ENCODE assay signal across 11 cellular contexts in genomic region chr9:89675403-89675771, GRCh38.
DNase-seq lines count a peak whose midpoint lies in the region; ATAC-seq and TF ChIP-seq lines count a peak whose summit lies in the region.
"Had no signal": no experiment of that assay in that cellular context is flagged by ENCODE, and none has a peak within 500 bp of the region (broad histone marks: within the 10 kb centered on the region; RNA-seq: fewer than 3 reads in every experiment).

No MANE protein-coding gene starts in this region.

- H3K4me1 ChIP-seq in body of pancreas, result peaks cover 61% of the 10 kb centered on the region
- H3K4me1 ChIP-seq in right atrium auricular region, result peaks cover 0 to 23% of the 10 kb centered on the region in 2 donors
- H3K4me1 ChIP-seq in trophoblast cell (ENCODE audit: control insufficient read depth in 1 of 2, insufficient read depth in 2 of 2, low read length in 2 of 2), result peaks cover 13 to 17% of the 10 kb centered on the region in 2 experiments
- H3K4me1 ChIP-seq in naive thymus-derived CD4-positive, alpha-beta T cell (ENCODE audit: control insufficient read depth in 2 of 2, insufficient read depth in 2 of 2, low read length in 2 of 2), result no peaks in the 10 kb centered on the region

- H4K12ac ChIP-seq in trophoblast cell (ENCODE audit: low read depth, low read length), result no peak overlapping the region

- peaks cover 0 to 6% (median 0%) of the 10 kb centered on the region in 11 donors for H3K9me3 Mint-ChIP-seq in naive thymus-derived CD4-positive, alpha-beta T cell

- DNase-seq in DMS 273 (lab: John Stamatoyannopoulos, UW; ENCODE audit: unreplicated experiment) (peak; percentile 81), body of pancreas (peak; percentile 62 to 76 (median 71)), right atrium auricular region (ENCODE audit: low spot score) (no peak), trophoblast cell (no peak), MG63 (no peak), 8988T (no peak)
- DNase-seq in activated naive CD4-positive, alpha-beta T cell treated with anti-CD3 and anti-CD28 coated beads, Interleukin-2, amount 50 U/mL, for 16 hours, result no peak
- DNase-seq in naive thymus-derived CD4-positive, alpha-beta T cell, result no peak
- DNase-seq: immature natural killer cell; stimulated activated CD4-positive, alpha-beta T cell treated with anti-CD3 and anti-CD28 coated beads, Interleukin-15, amount 100 ng/mL, for 24 hours had no signal

- H3K9me3 ChIP-seq in body of pancreas (no peaks in the 10 kb centered on the region), right atrium auricular region (no peaks in the 10 kb centered on the region), trophoblast cell (ENCODE audit: insufficient read depth, low read depth, low read length) (peaks cover 8% of the 10 kb centered on the region), MG63 (no peaks in the 10 kb centered on the region)
- no peaks in the 10 kb centered on the region for H3K9me3 ChIP-seq in naive thymus-derived CD4-positive, alpha-beta T cell (ENCODE audit: control insufficient read depth in 2 of 3, low read length in 3 of 3)

- peaks cover 9% of the 10 kb centered on the region for H3K79me1 ChIP-seq in trophoblast cell (ENCODE audit: low read length)

- POLR2A ChIA-PET in naive thymus-derived CD4-positive, alpha-beta T cell (lab: Charles Lee), result no interaction called here

- H2AK5ac ChIP-seq in trophoblast cell (ENCODE audit: low read length), result peak overlapping the region; percentile 46

- H2BK5ac ChIP-seq in trophoblast cell (ENCODE audit: low read depth, low read length, poor library complexity), result no peak overlapping the region

- TF ChIP-seq CTCF in body of pancreas (IDR thresholded peaks at IDR 0.05) (no peak), right atrium auricular region (IDR thresholded peaks at IDR 0.05) (no peak)

- no peak overlapping the region for H3K4ac ChIP-seq in trophoblast cell (ENCODE audit: low read depth, low read length)

- H3K27me3 Mint-ChIP-seq in naive thymus-derived CD4-positive, alpha-beta T cell, result no peaks in the 10 kb centered on the region

- H3K36me3 ChIP-seq in body of pancreas (replicated peaks in 1 of 2; ENCODE audit: insufficient read depth in 1 of 2, low read depth in 2 of 2) (no peaks in the 10 kb centered on the region), right atrium auricular region (no peaks in the 10 kb centered on the region), trophoblast cell (ENCODE audit: control insufficient read depth in 1 of 2, insufficient read depth in 2 of 2, low read length in 2 of 2) (no peaks in the 10 kb centered on the region), MG63 (no peaks in the 10 kb centered on the region)
- H3K36me3 ChIP-seq in naive thymus-derived CD4-positive, alpha-beta T cell (ENCODE audit: control insufficient read depth in 2 of 3, insufficient read depth in 3 of 3, low read length in 3 of 3), result no peaks in the 10 kb centered on the region

- H3K23ac ChIP-seq in trophoblast cell (ENCODE audit: low read length), result no peak overlapping the region

- no peak for TF ChIP-seq POLR2A in body of pancreas (IDR thresholded peaks at IDR 0.05)

- peak overlapping the region; percentile 67 for H3K14ac ChIP-seq in trophoblast cell (ENCODE audit: low read length)

- H2BK12ac ChIP-seq in trophoblast cell (ENCODE audit: low read length), result peak overlapping the region; percentile 31

- no peak overlapping the region for H3K27ac Mint-ChIP-seq in naive thymus-derived CD4-positive, alpha-beta T cell
- H3K27ac Mint-ChIP-seq: immature natural killer cell; natural killer cell treated with Interleukin-12 subunit alpha and Interleukin-12 subunit beta and Interleukin-15 and Interleukin-18, amount 100 ng/mL, for 72 hours had no signal

- H3K4me3 Mint-ChIP-seq in naive thymus-derived CD4-positive, alpha-beta T cell, result no peak overlapping the region
- H3K4me3 Mint-ChIP-seq: immature natural killer cell; natural killer cell treated with Interleukin-12 subunit alpha and Interleukin-12 subunit beta and Interleukin-15 and Interleukin-18, amount 100 ng/mL, for 72 hours had no signal

- H2AFZ ChIP-seq in trophoblast cell (ENCODE audit: insufficient read depth, low read length, poor library complexity), result no peak overlapping the region

- no peak overlapping the region for H3K9ac ChIP-seq in trophoblast cell (ENCODE audit: low read length)

- no peak overlapping the region for H3K4me2 ChIP-seq in trophoblast cell (ENCODE audit: low read length)

- H3K27ac ChIP-seq in body of pancreas (peak overlapping the region; percentile 63 to 85 (median 78)), right atrium auricular region (peak overlapping the region; percentile 34 to 37), trophoblast cell (ENCODE audit: low read depth, low read length) (no peak overlapping the region)
- H3K27ac ChIP-seq in naive thymus-derived CD4-positive, alpha-beta T cell (ENCODE audit: low read depth, low read length), result no peak overlapping the region

- WGBS in body of pancreas, 2 donors, result 48 to 57% methylated on average over 4 to 8 of the region's 8 CpGs
- WGBS in trophoblast cell (ENCODE audit: extremely low coverage, insufficient coverage, insufficient read length), result no CpG with 5 or more reads among the region's 8 CpGs

- H3K27me3 ChIP-seq in body of pancreas, result no peaks in the 10 kb centered on the region
- H3K27me3 ChIP-seq in right atrium auricular region, result no peaks in the 10 kb centered on the region
- no peaks in the 10 kb centered on the region for H3K27me3 ChIP-seq in trophoblast cell (ENCODE audit: insufficient read depth, low read length)
- H3K27me3 ChIP-seq in MG63, result no peaks in the 10 kb centered on the region
- H3K27me3 ChIP-seq in naive thymus-derived CD4-positive, alpha-beta T cell (ENCODE audit: control insufficient read depth in 2 of 2, insufficient read depth in 2 of 2, low read length in 2 of 2), result no peaks in the 10 kb centered on the region

- H3K36me3 Mint-ChIP-seq in naive thymus-derived CD4-positive, alpha-beta T cell, result peaks cover 0 to 11% (median 0%) of the 10 kb centered on the region in 5 donors
- H3K36me3 Mint-ChIP-seq: immature natural killer cell had no signal

- H3K79me2 ChIP-seq in trophoblast cell (ENCODE audit: control insufficient read depth, insufficient read depth, low read length, poor library complexity), result no peaks in the 10 kb centered on the region

- H3K18ac ChIP-seq in trophoblast cell (ENCODE audit: low read length), result peak overlapping the region; percentile 26

- intact Hi-C loops in body of pancreas (cut with DNase I), result no loop called here
- intact Hi-C loops in naive thymus-derived CD4-positive, alpha-beta T cell (cut with micrococcal nuclease), result no loop called here

- ATAC-seq in body of pancreas, result peak; percentile 20
- no peak for ATAC-seq in naive thymus-derived CD4-positive, alpha-beta T cell

- peak overlapping the region; percentile 5 for H4K8ac ChIP-seq in trophoblast cell (ENCODE audit: low read depth, low read length)

- CTCF ChIA-PET in naive thymus-derived CD4-positive, alpha-beta T cell (lab: Charles Lee), result no interaction called here

- peak overlapping the region; percentile 73 for H4K91ac ChIP-seq in trophoblast cell (ENCODE audit: low read depth, low read length)

- peak overlapping the region; percentile 3 for H2BK120ac ChIP-seq in trophoblast cell (ENCODE audit: insufficient read depth, low read length, poor library complexity)

- H3K4me3 ChIP-seq in body of pancreas (no peak overlapping the region), right atrium auricular region (no peak overlapping the region), trophoblast cell (ENCODE audit: low read depth, low read length) (no peak overlapping the region), MG63 (no peak overlapping the region)
- no peak overlapping the region for H3K4me3 ChIP-seq in naive thymus-derived CD4-positive, alpha-beta T cell (ENCODE audit: low read length)

- peaks cover 0 to 23% (median 0%) of the 10 kb centered on the region in 7 donors for H3K4me1 Mint-ChIP-seq in naive thymus-derived CD4-positive, alpha-beta T cell
- H3K4me1 Mint-ChIP-seq: immature natural killer cell had no signal

Comparison
In these comparisons a context has a peak if more than half of its experiments do, and no peak if none do; other contexts are left out.
1. DNase-seq: peak in DMS 273 (single experiment) and body of pancreas (4 of 4); none in right atrium auricular region (single experiment), trophoblast cell (0 of 2), MG63 (single experiment), activated naive CD4-positive, alpha-beta T cell treated with anti-CD3 and anti-CD28 coated beads, Interleukin-2, amount 50 U/mL, for 16 hours (single experiment), naive thymus-derived CD4-positive, alpha-beta T cell (0 of 9) and 8988T (single experiment).
2. H3K27ac ChIP-seq: peak in body of pancreas (4 of 4) and right atrium auricular region (2 of 2); none in trophoblast cell (single experiment) and naive thymus-derived CD4-positive, alpha-beta T cell (single experiment).